Comparison of ENCODE assay signal across 8 cellular contexts in genomic region chr14:52069617-52070431, GRCh38. TPM values are rescaled to one million over a fixed set of nuclear protein-coding genes. Genes with fewer than 3 reads are reported as not detected.
DNase-seq lines count a peak whose midpoint lies in the region; ATAC-seq lines count a peak whose summit lies in the region.

No MANE protein-coding gene starts in this region.

- DNase-seq in NCI-H82 (lab: John Stamatoyannopoulos, UW), result peak; percentile 2
- no peak for DNase-seq in NCI-H82 treated with DMSO at 0.1 percent for 48 hours (lab: John Stamatoyannopoulos, UW; ENCODE audit: unreplicated experiment)
- DNase-seq in astrocyte of the hippocampus (ENCODE audit: low read depth, low spot score), result peak; percentile 60
- DNase-seq in left colon, result peak in 1 of 2 donors; percentile 14

- ATAC-seq in left colon, result peak; percentile 4
- no peak for ATAC-seq in GM18907 (IDR thresholded peaks at IDR 0.05; ENCODE audit: unreplicated experiment)
- ATAC-seq in GM19397 (IDR thresholded peaks at IDR 0.05; ENCODE audit: unreplicated experiment), result no peak
- no peak for ATAC-seq in HG02885 (IDR thresholded peaks at IDR 0.05; ENCODE audit: poor library complexity, unreplicated experiment)

- H3K9ac ChIP-seq in stomach smooth muscle (ENCODE audit: low read length in 2 of 2), result peak overlapping the region; percentile 84 to 88

- H3K4me3 ChIP-seq in stomach smooth muscle (ENCODE audit: low read length in 2 of 2), result peak overlapping the region; percentile 96 to 98

- H3K27me3 ChIP-seq in stomach smooth muscle (ENCODE audit: control insufficient read depth in 1 of 2, insufficient read depth in 2 of 2, low read length in 2 of 2), result no peaks in the 10 kb centered on the region

- H3K9me3 ChIP-seq in stomach smooth muscle (ENCODE audit: control insufficient read depth in 2 of 2, low read length in 2 of 2), result no peaks in the 10 kb centered on the region

- intact Hi-C loops in left colon (cut with DNase I, micrococcal nuclease), result no loop called here

- peak overlapping the region; percentile 94 for H3K27ac ChIP-seq in stomach smooth muscle (ENCODE audit: low read length)

- peaks cover 24% of the 10 kb centered on the region for H3K4me1 ChIP-seq in stomach smooth muscle (ENCODE audit: control insufficient read depth, insufficient read depth, low read length)

- H3K36me3 ChIP-seq in stomach smooth muscle (ENCODE audit: control insufficient read depth in 2 of 2, insufficient read depth in 2 of 2, low read length in 2 of 2), result peaks cover 0 to 3% of the 10 kb centered on the region in 2 donors

RNA-seq across cellular contexts. Expression of gene NID2, which starts 1.0 kb away (rescaled TPM):
- 10 to 100 TPM; 15.5 to 24.9 TPM for total RNA-seq in left colon
